ENCODE assay signal across 1 cellular context in the genomic region with DNA sequence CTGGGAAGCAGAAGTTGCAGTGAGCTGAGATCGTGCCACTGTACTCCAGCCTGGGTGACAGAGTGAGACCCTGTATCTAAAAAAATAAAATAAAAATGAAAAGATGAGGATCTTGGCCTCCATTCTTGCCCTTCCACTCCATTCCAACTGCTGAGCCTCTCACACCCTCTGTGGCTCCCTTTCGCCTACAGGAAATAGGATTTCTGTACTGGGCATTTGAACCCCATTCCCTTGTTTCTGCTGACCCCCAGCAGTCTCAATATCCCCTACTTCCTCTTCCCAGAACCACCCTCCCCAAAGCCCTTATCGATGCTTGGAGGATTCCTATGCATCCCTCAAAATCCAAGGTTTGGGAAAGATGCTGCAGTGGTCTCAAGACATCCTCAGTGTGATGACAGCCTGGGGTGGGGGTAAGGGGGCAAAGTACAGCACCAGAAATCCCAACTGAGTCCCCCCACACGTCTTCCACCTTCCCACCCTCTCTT.
TF ChIP-seq lines count a peak whose summit lies in the region.

No MANE protein-coding gene starts in this region.

TF ChIP-seq in IMR-90, 13 proteins besides CTCF, POLR2A, EP300 and RAD21:
- TF ChIP-seq NFE2L2 (IDR thresholded peaks at IDR 0.05; ENCODE audit: low read depth, low read length) (no peak), MAFK (IDR thresholded peaks at IDR 0.05; ENCODE audit: low read depth, low read length) (no peak), BHLHE40 (IDR thresholded peaks at IDR 0.05; ENCODE audit: low read depth, low read length) (no peak), RFX5 (IDR thresholded peaks at IDR 0.05; ENCODE audit: low read depth, low read length) (no peak), CEBPB (IDR thresholded peaks at IDR 0.05; ENCODE audit: low read depth, low read length) (no peak)
TF ChIP-seq in IMR-90: peak in this region for 0.
